Comparison of ENCODE assay signal across 1 cellular context in genomic region chr7:6706666-6707407, GRCh38.
TF ChIP-seq lines count a peak whose summit lies in the region.

ZNF12 (minus strand) TSS chr7:6706947; CDS start chr7:6705173, 1,774 bp downstream.

TF ChIP-seq in K562, 482 proteins besides CTCF, POLR2A, EP300 and RAD21 (continued from another document and continues in another):
- TF ChIP-seq DLX4 (CRISPR knock-in tag; IDR thresholded peaks at IDR 0.05) (no peak), MYC (IDR thresholded peaks at IDR 0.05; ENCODE audit: low read depth, low read length) (peak; percentile 34; the same call in 1 of the 2 replicates), MYC (CRISPR knock-in tag; IDR thresholded peaks at IDR 0.05; ENCODE audit: borderline replicate concordance, low read depth) (no peak; the same call in 1 of the 2 replicates), GTF2E2 (tag; IDR thresholded peaks at IDR 0.05) (no peak), TFE3 (CRISPR knock-in tag; IDR thresholded peaks at IDR 0.05) (no peak), MAFG (tag; conservative IDR thresholded peaks at IDR 0.05) (no peak), ZNF217 (CRISPR knock-in tag; IDR thresholded peaks at IDR 0.05) (no peak), BRF1 (IDR thresholded peaks at IDR 0.05; ENCODE audit: borderline replicate concordance, extremely low read depth, insufficient read length) (no peak), ZFP30 (CRISPR knock-in tag; IDR thresholded peaks at IDR 0.05; ENCODE audit: borderline replicate concordance) (no peak), CEBPZ (IDR thresholded peaks at IDR 0.05; ENCODE audit: borderline replicate concordance, low read depth, low read length) (no peak), SMAD3 (CRISPR knock-in tag; conservative IDR thresholded peaks at IDR 0.05) (no peak), ZNF76 (CRISPR knock-in tag; IDR thresholded peaks at IDR 0.05; ENCODE audit: borderline replicate concordance) (no peak), KLF13 (tag; IDR thresholded peaks at IDR 0.05; ENCODE audit: borderline replicate concordance, low read depth) (no peak), LCOR (CRISPR knock-in tag; IDR thresholded peaks at IDR 0.05) (peak; percentile 89), TOE1 (IDR thresholded peaks at IDR 0.05; ENCODE audit: borderline replicate concordance) (no peak), TOE1 (CRISPR knock-in tag; IDR thresholded peaks at IDR 0.05; ENCODE audit: borderline replicate concordance, low read depth) (no peak), ASH1L (IDR thresholded peaks at IDR 0.05; ENCODE audit: borderline replicate concordance, low read depth, partially characterized antibody) (no peak), MYBL2 (IDR thresholded peaks at IDR 0.05; ENCODE audit: low read depth) (no peak; the same call in 1 of the 2 replicates), MYBL2 (CRISPR knock-in tag; IDR thresholded peaks at IDR 0.05; ENCODE audit: borderline replicate concordance) (no peak), ZFX (CRISPR knock-in tag; IDR thresholded peaks at IDR 0.05) (peak; percentile 83), ZNF12 (CRISPR knock-in tag; IDR thresholded peaks at IDR 0.05) (no peak), SAFB2 (IDR thresholded peaks at IDR 0.05; ENCODE audit: borderline replicate concordance, low read depth, low read length, severe bottlenecking) (no peak), MBD2 (IDR thresholded peaks at IDR 0.05; ENCODE audit: borderline replicate concordance, low read depth) (no peak), SNAPC5 (CRISPR knock-in tag; IDR thresholded peaks at IDR 0.05) (no peak), ZBTB33 (CRISPR knock-in tag; IDR thresholded peaks at IDR 0.05) (no peak), SIN3A (IDR thresholded peaks at IDR 0.05; ENCODE audit: borderline replicate concordance in 2 of 2, control insufficient read depth in 1 of 2, low read depth in 2 of 2, low read length in 2 of 2) (0 out of 4 replicates have a peak, but pooled peaks of 1 of the 2 experiments have one; percentile 7), ZNF212 (CRISPR knock-in tag; IDR thresholded peaks at IDR 0.05) (no peak), ZNF449 (CRISPR knock-in tag; IDR thresholded peaks at IDR 0.05) (no peak), SPI1 (IDR thresholded peaks at IDR 0.05; ENCODE audit: borderline replicate concordance, low read depth, low read length) (no peak), GABPB2 (CRISPR knock-in tag; conservative IDR thresholded peaks at IDR 0.05) (no peak), PURB (CRISPR knock-in tag; IDR thresholded peaks at IDR 0.05; ENCODE audit: low read depth) (no peak), POLR2H (tag; IDR thresholded peaks at IDR 0.05; ENCODE audit: low read depth) (no peak), PYGO2 (tag; IDR thresholded peaks at IDR 0.05) (no peak), KAT2B (IDR thresholded peaks at IDR 0.05; ENCODE audit: low read depth, low read length) (no peak), NFATC3 (IDR thresholded peaks at IDR 0.05) (no peak), ZNF561 (CRISPR knock-in tag; conservative IDR thresholded peaks at IDR 0.05) (no peak), E2F3 (CRISPR knock-in tag; IDR thresholded peaks at IDR 0.05) (no peak), ZNF592 (IDR thresholded peaks at IDR 0.05) (peak; percentile 75), XRCC4 (IDR thresholded peaks at IDR 0.05; ENCODE audit: extremely low read depth, insufficient read depth, insufficient read length) (no peak), NCOA2 (IDR thresholded peaks at IDR 0.05; ENCODE audit: partially characterized antibody in 2 of 2) (peak in 1 of 2 experiments; percentile 94), DNMT1 (IDR thresholded peaks at IDR 0.05) (no peak), EHMT2 (IDR thresholded peaks at IDR 0.05) (peak; percentile 93), GTF3C2 (IDR thresholded peaks at IDR 0.05; ENCODE audit: borderline replicate concordance, extremely low read depth, insufficient read length) (no peak), BRD4 (IDR thresholded peaks at IDR 0.05) (no peak), RBM22 (IDR thresholded peaks at IDR 0.05; ENCODE audit: low read depth, low read length, poor library complexity, severe bottlenecking) (no peak), ZNF395 (CRISPR knock-in tag; IDR thresholded peaks at IDR 0.05) (peak; percentile 48; the same call in 1 of the 2 replicates), KDM4B (IDR thresholded peaks at IDR 0.05; ENCODE audit: borderline replicate concordance in 2 of 2, low read depth in 1 of 2) (no peak), BCOR (IDR thresholded peaks at IDR 0.05) (no peak), TFAM (CRISPR knock-in tag; conservative IDR thresholded peaks at IDR 0.05) (no peak), ZNF197 (CRISPR knock-in tag; IDR thresholded peaks at IDR 0.05; ENCODE audit: low read depth) (no peak), ZEB2 (IDR thresholded peaks at IDR 0.05) (no peak)
